Comparison of ENCODE assay signal across 23 cellular contexts in the genomic region with DNA sequence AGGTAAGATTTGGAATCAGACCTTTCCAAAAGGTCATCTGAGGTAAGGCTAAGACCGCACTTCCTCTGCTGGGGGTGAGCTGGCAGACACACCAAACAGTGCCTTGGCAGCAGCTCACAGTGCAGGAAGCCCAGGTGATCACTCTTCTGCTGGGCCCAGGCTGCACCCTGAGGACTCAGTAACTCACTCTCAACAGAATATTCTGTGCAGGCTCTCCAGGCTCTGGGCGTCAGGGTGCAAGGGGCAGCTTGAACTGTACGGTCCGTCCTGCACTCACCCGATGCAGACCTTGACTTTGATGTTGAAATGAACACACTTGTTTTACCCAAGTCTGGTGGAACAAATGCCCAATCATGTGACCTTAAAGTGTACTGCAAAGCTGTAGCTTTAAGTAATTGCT. TPM values are rescaled to one million over a fixed set of nuclear protein-coding genes. Genes with fewer than 3 reads are reported as not detected.
DNase-seq lines count a peak whose midpoint lies in the region; ATAC-seq and TF ChIP-seq lines count a peak whose summit lies in the region.
"Had no signal": no experiment of that assay in that cellular context is flagged by ENCODE, and none has a peak within 500 bp of the region (broad histone marks: within the 10 kb centered on the region; RNA-seq: fewer than 3 reads in every experiment).

No MANE protein-coding gene starts in this region.

- no peak for TF ChIP-seq CTCF in gastrocnemius medialis (IDR thresholded peaks at IDR 0.05 in 4 of 5, conservative IDR thresholded peaks at IDR 0.05 in 1 of 5)

- no peaks in the 10 kb centered on the region for H3K27me3 Mint-ChIP-seq in activated T-cell treated with anti-CD3 and anti-CD28 coated beads, Interleukin-2, amount 50 U/mL, for 72 hours (ENCODE audit: low read depth)
- H3K27me3 Mint-ChIP-seq in activated naive CD8-positive, alpha-beta T cell treated with anti-CD3 and anti-CD28 coated beads for 36 hours: no peaks in the 10 kb centered on the region
- H3K27me3 Mint-ChIP-seq: memory B cell, T-helper 17 cell had no signal

- in situ Hi-C loops in gastrocnemius medialis (cut with MboI; ENCODE audit: low sequenced_read_pairs in 4 of 4): loop anchor here (25.0 kb wide), 3 partner anchors 425 to 525 kb away; a partner anchor contains a TSS

- H3K4me3 Mint-ChIP-seq in activated T-cell treated with anti-CD3 and anti-CD28 coated beads, Interleukin-2, amount 50 U/mL, for 72 hours: no peak overlapping the region
- H3K4me3 Mint-ChIP-seq in activated naive CD8-positive, alpha-beta T cell treated with anti-CD3 and anti-CD28 coated beads for 36 hours: no peak overlapping the region
- H3K4me3 Mint-ChIP-seq: immature natural killer cell, memory B cell, T-helper 17 cell had no signal

- TF ChIP-seq POLR2A in gastrocnemius medialis (IDR thresholded peaks at IDR 0.05): no peak

- ATAC-seq in activated T-cell treated with anti-CD3 and anti-CD28 coated beads, Interleukin-2, amount 50 U/mL, for 72 hours (replicated peaks in 1 of 2): peak in 1 of 2 donors; percentile 32
- ATAC-seq in left ventricle myocardium superior (peak; percentile 73), gastrocnemius medialis (peak; percentile 31 to 49), HG03442 (IDR thresholded peaks at IDR 0.05; ENCODE audit: unreplicated experiment) (no peak)
- ATAC-seq: sciatic nerve, T-helper 17 cell had no signal

- H3K27ac ChIP-seq in gastrocnemius medialis: peak overlapping the region in 2 of 4 donors; percentile 2 to 33
- H3K27ac ChIP-seq: ascending aorta, thoracic aorta, WERI-Rb-1 had no signal

- H3K4me1 ChIP-seq in gastrocnemius medialis: peaks cover 10 to 18% of the 10 kb centered on the region in 2 donors

- intact Hi-C loops in left ventricle myocardium superior (cut with micrococcal nuclease): no loop called here
- intact Hi-C loops in gastrocnemius medialis (cut with DNase I; ENCODE audit: low total_unique reads): no loop called here

- H3K27me3 ChIP-seq in gastrocnemius medialis: no peaks in the 10 kb centered on the region
- H3K27me3 ChIP-seq: ascending aorta had no signal

- H3K9me3 Mint-ChIP-seq in activated T-cell treated with anti-CD3 and anti-CD28 coated beads, Interleukin-2, amount 50 U/mL, for 72 hours: no peaks in the 10 kb centered on the region
- no peaks in the 10 kb centered on the region for H3K9me3 Mint-ChIP-seq in activated naive CD8-positive, alpha-beta T cell treated with anti-CD3 and anti-CD28 coated beads for 36 hours
- H3K9me3 Mint-ChIP-seq: immature natural killer cell, memory B cell had no signal

- H3K4me3 ChIP-seq in gastrocnemius medialis: no peak overlapping the region
- H3K4me3 ChIP-seq: ascending aorta, thoracic aorta had no signal

- peaks cover 0 to 83% of the 10 kb centered on the region in 2 donors for H3K36me3 ChIP-seq in gastrocnemius medialis

- peak overlapping the region; percentile 9 for H3K27ac Mint-ChIP-seq in activated T-cell treated with anti-CD3 and anti-CD28 coated beads, Interleukin-2, amount 50 U/mL, for 72 hours
- H3K27ac Mint-ChIP-seq in activated naive CD8-positive, alpha-beta T cell treated with anti-CD3 and anti-CD28 coated beads for 36 hours: peak overlapping the region; percentile 62
- H3K27ac Mint-ChIP-seq: T-helper 17 cell had no signal

- no peaks in the 10 kb centered on the region for H3K9me3 ChIP-seq in gastrocnemius medialis
- H3K9me3 ChIP-seq: ascending aorta, thoracic aorta had no signal

- no peak for DNase-seq in activated T-cell treated with anti-CD3 and anti-CD28 coated beads, Interleukin-2, amount 50 U/mL, for 72 hours
- no peak for DNase-seq in activated T-cell treated with anti-CD3 and anti-CD28 coated beads, Interleukin-2, amount 50 U/mL, for 1 hour
- no peak for DNase-seq in activated naive CD8-positive, alpha-beta T cell treated with anti-CD3 and anti-CD28 coated beads for 36 hours
- DNase-seq in left ventricle myocardium superior: peak; percentile 39
- no peak for DNase-seq in gastrocnemius medialis
- DNase-seq in GM19238 (ENCODE audit: insufficient read length, low spot score): no peak
- DNase-seq in LoVo (ENCODE audit: low spot score): no peak
- DNase-seq: activated CD4-positive, alpha-beta T cell treated with anti-CD3 and anti-CD28 coated beads, Interleukin-2, amount 50 U/mL, for 1 hour; activated naive CD4-positive, alpha-beta T cell treated with Interleukin-2 at 50 U/mL for 16 hours; EL; HCEC 1CT; immature natural killer cell; NCI-H1436 treated with DMSO at 0.1 percent for 48 hours; NCI-H2171 treated with DMSO at 0.1 percent for 48 hours; NCI-H748 treated with DMSO at 0.1 percent for 48 hours; occipital lobe; T-helper 17 cell; WERI-Rb-1 had no signal

- peaks cover 24% of the 10 kb centered on the region for H3K4me1 Mint-ChIP-seq in activated T-cell treated with anti-CD3 and anti-CD28 coated beads, Interleukin-2, amount 50 U/mL, for 72 hours (ENCODE audit: low read depth)
- H3K4me1 Mint-ChIP-seq in activated naive CD8-positive, alpha-beta T cell treated with anti-CD3 and anti-CD28 coated beads for 36 hours: peaks cover 23% of the 10 kb centered on the region

- peaks cover 0 to 6% of the 10 kb centered on the region in 2 donors for H3K36me3 Mint-ChIP-seq in activated T-cell treated with anti-CD3 and anti-CD28 coated beads, Interleukin-2, amount 50 U/mL, for 72 hours (ENCODE audit: insufficient read depth in 2 of 2)
- peaks cover 18% of the 10 kb centered on the region for H3K36me3 Mint-ChIP-seq in activated naive CD8-positive, alpha-beta T cell treated with anti-CD3 and anti-CD28 coated beads for 36 hours

RNA-seq across cellular contexts. Expression of a gene that starts 6.0 kb away (rescaled TPM):
- total RNA-seq in activated T-cell treated with anti-CD3 and anti-CD28 coated beads, Interleukin-2, amount 50 U/mL, for 72 hours: 10 to 100 TPM; 29.5 to 34.6 TPM
- 10 to 100 TPM; 43.8 to 46.3 TPM for total RNA-seq in activated naive CD8-positive, alpha-beta T cell treated with anti-CD3 and anti-CD28 coated beads for 36 hours
- 6.6 TPM for total RNA-seq in left ventricle myocardium superior
- total RNA-seq in gastrocnemius medialis: 10 to 100 TPM in 3 of 4 donors, 1 to 10 TPM in 1; 8.7 to 22.5 (median 18.2) TPM

RNA-seq across cellular contexts. Expression of a gene that starts 10.1 kb away (rescaled TPM):
- total RNA-seq in activated T-cell treated with anti-CD3 and anti-CD28 coated beads, Interleukin-2, amount 50 U/mL, for 72 hours: 10 to 100 TPM; 52.0 to 58.1 TPM
- total RNA-seq in activated naive CD8-positive, alpha-beta T cell treated with anti-CD3 and anti-CD28 coated beads for 36 hours: 10 to 100 TPM; 90.2 to 99.1 TPM
- 25.9 TPM for total RNA-seq in left ventricle myocardium superior
- total RNA-seq in gastrocnemius medialis: 10 to 100 TPM; 38.7 to 45.3 (median 42.3) TPM

RNA-seq across cellular contexts. Expression of a gene that starts 29.1 kb away (rescaled TPM):
- total RNA-seq in activated T-cell treated with anti-CD3 and anti-CD28 coated beads, Interleukin-2, amount 50 U/mL, for 72 hours: 10 to 100 TPM; 10.2 to 12.2 TPM
- total RNA-seq in activated naive CD8-positive, alpha-beta T cell treated with anti-CD3 and anti-CD28 coated beads for 36 hours: 1 to 10 TPM; 7.8 to 8.8 TPM
- total RNA-seq in left ventricle myocardium superior (177 TPM), gastrocnemius medialis (1,000 to 10,000 TPM in 1 of 4 donors, 100 to 1,000 TPM in 3; 595 to 1,103 (median 698) TPM)

RNA-seq across cellular contexts. Expression of a gene that starts 34.9 kb away (rescaled TPM):
- total RNA-seq in activated T-cell treated with anti-CD3 and anti-CD28 coated beads, Interleukin-2, amount 50 U/mL, for 72 hours: 10 to 100 TPM; 15.9 to 21.6 TPM
- 1 to 10 TPM; 5.5 to 9.3 TPM for total RNA-seq in activated naive CD8-positive, alpha-beta T cell treated with anti-CD3 and anti-CD28 coated beads for 36 hours
- total RNA-seq in left ventricle myocardium superior (13.6 TPM), gastrocnemius medialis (10 to 100 TPM in 3 of 4 donors, 1 to 10 TPM in 1; 6.4 to 21.2 (median 13.3) TPM)

Comparison
In these comparisons a context has a peak if more than half of its experiments do, and no peak if none do; other contexts are left out.
1. RNA of a gene that starts 29.1 kb away (total RNA-seq): 595 to 1,103 TPM in gastrocnemius medialis and 177 TPM in left ventricle myocardium superior (single experiment); 10.2 to 12.2 TPM in activated T-cell treated with anti-CD3 and anti-CD28 coated beads, Interleukin-2, amount 50 U/mL, for 72 hours and 7.8 to 8.8 TPM in activated naive CD8-positive, alpha-beta T cell treated with anti-CD3 and anti-CD28 coated beads for 36 hours; every median in the first group is over 10 times any median in the second.